Comparison of ENCODE assay signal across 8 cellular contexts in genomic region chrX:149962859-149963757, GRCh38. TPM values are rescaled to one million over a fixed set of nuclear protein-coding genes. Genes with fewer than 3 reads are reported as not detected.
DNase-seq lines count a peak whose midpoint lies in the region; ATAC-seq, FAIRE-seq and TF ChIP-seq lines count a peak whose summit lies in the region.

No MANE protein-coding gene starts in this region.

- DNase-seq in activated T-cell treated with anti-CD3 and anti-CD28 coated beads for 48 hours (ENCODE audit: low read depth) = peak; percentile 2
- DNase-seq in activated T-cell treated with anti-CD3 and anti-CD28 coated beads for 4 hours = no peak
- peak; percentile 36 for DNase-seq in H9
- DNase-seq in NCI-H2029 treated with DMSO at 0.1 percent for 48 hours (lab: John Stamatoyannopoulos, UW) = peak; percentile 3
- peak; percentile 30 for DNase-seq in activated CD8-positive, alpha-beta T cell treated with anti-CD3 and anti-CD28 coated beads, Interleukin-2, amount 10 ng/mL, durations not matched to agents 7 days and 5 days
- DNase-seq in foreskin keratinocyte = peak in 1 of 2 donors; percentile 24
- DNase-seq in pancreas = peak in 4 of 6 donors; percentile 18 to 65 (median 41)

- intact Hi-C loops in pancreas (cut with DNase I) = no loop called here

- H3K36me3 ChIP-seq in pancreas = no peaks in the 10 kb centered on the region

- H2AK5ac ChIP-seq in H9 (ENCODE audit: insufficient read length, low read length) = no peak overlapping the region

- no peak overlapping the region for H3K4me3 Mint-ChIP-seq in H9
- no peak overlapping the region for H3K4me3 Mint-ChIP-seq in activated CD8-positive, alpha-beta T cell treated with anti-CD3 and anti-CD28 coated beads, Interleukin-2, amount 10 ng/mL, durations not matched to agents 7 days and 5 days

- no peak overlapping the region for H3K27ac Mint-ChIP-seq in H9
- H3K27ac Mint-ChIP-seq in activated CD8-positive, alpha-beta T cell treated with anti-CD3 and anti-CD28 coated beads, Interleukin-2, amount 10 ng/mL, durations not matched to agents 7 days and 5 days = no peak overlapping the region

- WGBS in H9 (ENCODE audit: extremely low coverage, insufficient read length, low lambda C conversion rate) = no CpG with 5 or more reads among the region's 9 CpGs
- 39 to 45% methylated on average over 9 of the region's 9 CpGs for WGBS in pancreas, 2 donors

- no peaks in the 10 kb centered on the region for H3K4me1 ChIP-seq in H9 (ENCODE audit: insufficient read depth, low read length)
- no peaks in the 10 kb centered on the region for H3K4me1 ChIP-seq in foreskin keratinocyte
- peaks cover 0 to 2% (median 0%) of the 10 kb centered on the region in 3 donors for H3K4me1 ChIP-seq in pancreas

- H3K27me3 Mint-ChIP-seq in H9 (ENCODE audit: low read depth) = no peaks in the 10 kb centered on the region
- no peaks in the 10 kb centered on the region for H3K27me3 Mint-ChIP-seq in activated CD8-positive, alpha-beta T cell treated with anti-CD3 and anti-CD28 coated beads, Interleukin-2, amount 10 ng/mL, durations not matched to agents 7 days and 5 days (ENCODE audit: low read depth)

- H3K23ac ChIP-seq in H9 (ENCODE audit: insufficient read length, low read depth, low read length) = no peak overlapping the region

- FAIRE-seq in pancreas (lab: Jason Lieb, UNC) = peak; percentile 85

- no peak overlapping the region for H2BK5ac ChIP-seq in H9 (ENCODE audit: insufficient read length, low read length)

- peaks cover 8 to 32% (median 27%) of the 10 kb centered on the region in 3 experiments; a peak in 6 of 7 replicates for H3K36me3 Mint-ChIP-seq in H9 (ENCODE audit: insufficient read depth in 1 of 3, low read depth in 3 of 3)
- peaks cover 9% of the 10 kb centered on the region for H3K36me3 Mint-ChIP-seq in activated CD8-positive, alpha-beta T cell treated with anti-CD3 and anti-CD28 coated beads, Interleukin-2, amount 10 ng/mL, durations not matched to agents 7 days and 5 days (ENCODE audit: low read depth)

- H3K27me3 ChIP-seq in H9 (ENCODE audit: insufficient read depth, low read length) = no peaks in the 10 kb centered on the region
- no peaks in the 10 kb centered on the region for H3K27me3 ChIP-seq in foreskin keratinocyte
- peaks cover 0 to 6% (median 0%) of the 10 kb centered on the region in 4 donors for H3K27me3 ChIP-seq in pancreas

- H3K79me2 ChIP-seq in H9 (ENCODE audit: insufficient read depth, low read length) = no peaks in the 10 kb centered on the region

- H3K9ac ChIP-seq in H9 (ENCODE audit: extremely low read depth, insufficient read length, low read length) = no peak overlapping the region

- H3T11ph ChIP-seq in H9 (ENCODE audit: low read length) = no peak overlapping the region

- TF ChIP-seq CTCF in H9 (conservative IDR thresholded peaks at IDR 0.05) (peak; percentile 67), foreskin keratinocyte (conservative IDR thresholded peaks at IDR 0.05) (peak; percentile 74), pancreas (IDR thresholded peaks at IDR 0.05) (peak; percentile 18 to 66 (median 52))

- H3K4me1 Mint-ChIP-seq in H9 = no peaks in the 10 kb centered on the region
- no peaks in the 10 kb centered on the region for H3K4me1 Mint-ChIP-seq in activated CD8-positive, alpha-beta T cell treated with anti-CD3 and anti-CD28 coated beads, Interleukin-2, amount 10 ng/mL, durations not matched to agents 7 days and 5 days (ENCODE audit: low read depth)

- no peak overlapping the region for H2BK15ac ChIP-seq in H9 (ENCODE audit: low read depth, low read length)

- no peak overlapping the region for H2AFZ ChIP-seq in H9 (ENCODE audit: low read length)

- no peaks in the 10 kb centered on the region for H4K20me1 ChIP-seq in H9 (ENCODE audit: control insufficient read depth, insufficient read depth, insufficient read length)

- H3K4ac ChIP-seq in H9 (ENCODE audit: low read depth, low read length) = no peak overlapping the region

- H3K14ac ChIP-seq in H9 (ENCODE audit: insufficient read depth, low read length) = no peak overlapping the region

- ATAC-seq in activated CD8-positive, alpha-beta T cell treated with anti-CD3 and anti-CD28 coated beads, Interleukin-2, amount 10 ng/mL, durations not matched to agents 7 days and 5 days = peak; percentile 73
- ATAC-seq in foreskin keratinocyte = peak; percentile 89
- peak; percentile 91 to 99 (median 99) for ATAC-seq in pancreas
- no peak for ATAC-seq in GM19035 (IDR thresholded peaks at IDR 0.05; ENCODE audit: unreplicated experiment)

- H2BK12ac ChIP-seq in H9 (ENCODE audit: insufficient read length, low read depth, low read length) = no peak overlapping the region

- H3K27ac ChIP-seq in H9 (ENCODE audit: insufficient read length, low read depth, low read length) (no peak overlapping the region), foreskin keratinocyte (no peak overlapping the region), pancreas (no peak overlapping the region)

- peaks cover 40 to 51% of the 10 kb centered on the region in 2 experiments for H3K9me3 Mint-ChIP-seq in H9
- H3K9me3 Mint-ChIP-seq in activated CD8-positive, alpha-beta T cell treated with anti-CD3 and anti-CD28 coated beads, Interleukin-2, amount 10 ng/mL, durations not matched to agents 7 days and 5 days (ENCODE audit: insufficient read depth) = no peaks in the 10 kb centered on the region

- H4K8ac ChIP-seq in H9 (replicated peaks; ENCODE audit: insufficient read length, low read depth, low read length) = no peak overlapping the region

- POLR2A ChIA-PET in activated CD8-positive, alpha-beta T cell treated with anti-CD3 and anti-CD28 coated beads, Interleukin-2, amount 10 ng/mL, durations not matched to agents 7 days and 5 days (lab: Charles Lee) = no interaction called here

- H4K5ac ChIP-seq in H9 (ENCODE audit: insufficient read length, low read depth, low read length) = no peak overlapping the region

- no peak overlapping the region for H2BK20ac ChIP-seq in H9 (ENCODE audit: low read depth, low read length, poor library complexity, severe bottlenecking)

- H3K9me3 ChIP-seq in H9 (ENCODE audit: control insufficient read depth, low read depth, low read length) = peaks cover 10% of the 10 kb centered on the region
- no peaks in the 10 kb centered on the region for H3K9me3 ChIP-seq in pancreas

- CTCF ChIA-PET in activated CD8-positive, alpha-beta T cell treated with anti-CD3 and anti-CD28 coated beads, Interleukin-2, amount 10 ng/mL, durations not matched to agents 7 days and 5 days (lab: Charles Lee) = no interaction called here

- no peak overlapping the region for H2BK120ac ChIP-seq in H9 (ENCODE audit: low read depth, low read length, poor library complexity, severe bottlenecking)

- no peaks in the 10 kb centered on the region for H3K23me2 ChIP-seq in H9 (ENCODE audit: insufficient read length, low read depth, low read length, poor library complexity, severe bottlenecking)

- H3K4me3 ChIP-seq in pancreas = no peak overlapping the region

- H3K79me1 ChIP-seq in H9 (ENCODE audit: insufficient read depth, low read depth, low read length, poor library complexity, severe bottlenecking) = no peaks in the 10 kb centered on the region

- no peak overlapping the region for H3K56ac ChIP-seq in H9 (ENCODE audit: insufficient read length, low read depth, low read length)

- no peak overlapping the region for H3K4me2 ChIP-seq in H9 (ENCODE audit: insufficient read depth, insufficient read length, low read length)

- no peak overlapping the region for H4K91ac ChIP-seq in H9 (ENCODE audit: insufficient read length, low read depth, low read length)

- no peak overlapping the region for H3K18ac ChIP-seq in H9 (ENCODE audit: insufficient read length, low read depth, low read length)

RNA-seq across cellular contexts. Expression of gene EOLA2, which starts 24.8 kb away (rescaled TPM):
- 38.9 and 39.6 TPM in 2 replicates for total RNA-seq in H9 (2021)
- 10 to 100 TPM; 22.0 to 23.1 TPM for total RNA-seq in activated CD8-positive, alpha-beta T cell treated with anti-CD3 and anti-CD28 coated beads, Interleukin-2, amount 10 ng/mL, durations not matched to agents 7 days and 5 days
- total RNA-seq in foreskin keratinocyte = 20.7 and 22.5 TPM in 2 replicates
- 32.9 and 34.1 TPM in 2 replicates for polyA plus RNA-seq in foreskin keratinocyte
- 10 to 100 TPM; 13.4 to 21.5 (median 17.6) TPM for total RNA-seq in pancreas
- 10 to 100 TPM; 29.5 to 54.0 TPM for polyA plus RNA-seq in pancreas

RNA-seq across cellular contexts. Expression of gene HSFX4, which starts 33.7 kb away (rescaled TPM):
- total RNA-seq in H9 (2021) (not detected in 2 replicates), foreskin keratinocyte (not detected in 2 replicates), pancreas (not detected)
- total RNA-seq in activated CD8-positive, alpha-beta T cell treated with anti-CD3 and anti-CD28 coated beads, Interleukin-2, amount 10 ng/mL, durations not matched to agents 7 days and 5 days = not detected
- polyA plus RNA-seq in foreskin keratinocyte (not detected in 2 replicates), pancreas (under 1 TPM in 1 of 2 donors, not detected in 1; 0.09 TPM)
